Comparison of ENCODE assay signal across 18 cellular contexts in genomic region chr18:13175754-13176210, GRCh38.
DNase-seq lines count a peak whose midpoint lies in the region; ATAC-seq and TF ChIP-seq lines count a peak whose summit lies in the region.
"Had no signal": no experiment of that assay in that cellular context is flagged by ENCODE, and none has a peak within 500 bp of the region (broad histone marks: within the 10 kb centered on the region; RNA-seq: fewer than 3 reads in every experiment).

No MANE protein-coding gene starts in this region.

- no peak for ATAC-seq in HG03095 (IDR thresholded peaks at IDR 0.05; ENCODE audit: unreplicated experiment)
- no peak for ATAC-seq in stimulated activated memory B cell treated with anti-CD40 and anti-IgM and Interleukin-4, amounts not matched to agents 10 μg/mL and 1 μg/mL and 100 μg/mL, for 72 hours
- ATAC-seq: body of pancreas had no signal

- H3K4me1 Mint-ChIP-seq in stimulated activated memory B cell treated with anti-CD40 and anti-IgM and Interleukin-4, amounts not matched to agents 10 μg/mL and 1 μg/mL and 100 μg/mL, for 72 hours, result peaks cover 7% of the 10 kb centered on the region

- H3K36me3 Mint-ChIP-seq in stimulated activated memory B cell treated with anti-CD40 and anti-IgM and Interleukin-4, amounts not matched to agents 10 μg/mL and 1 μg/mL and 100 μg/mL, for 72 hours, result no peaks in the 10 kb centered on the region
- H3K36me3 Mint-ChIP-seq: immature natural killer cell had no signal

- H3K4me3 ChIP-seq in GM12865 (ENCODE audit: low read depth, low read length), result no peak overlapping the region
- H3K4me3 ChIP-seq: body of pancreas, thyroid gland had no signal

- no peak overlapping the region for H3K4me3 Mint-ChIP-seq in stimulated activated memory B cell treated with anti-CD40 and anti-IgM and Interleukin-4, amounts not matched to agents 10 μg/mL and 1 μg/mL and 100 μg/mL, for 72 hours
- H3K4me3 Mint-ChIP-seq: immature natural killer cell, neural crest cell had no signal

- no peaks in the 10 kb centered on the region for H3K9me3 Mint-ChIP-seq in stimulated activated memory B cell treated with anti-CD40 and anti-IgM and Interleukin-4, amounts not matched to agents 10 μg/mL and 1 μg/mL and 100 μg/mL, for 72 hours
- H3K9me3 Mint-ChIP-seq: immature natural killer cell had no signal

- TF ChIP-seq CTCF in GM12865 (IDR thresholded peaks at IDR 0.05; ENCODE audit: insufficient read depth, low read depth, low read length, missing control alignments), result no peak
- no peak for TF ChIP-seq CTCF in GM13977 (IDR thresholded peaks at IDR 0.05; ENCODE audit: extremely low read depth, insufficient read depth, missing control alignments)

- DNase-seq in COLO668 (lab: John Stamatoyannopoulos, UW; ENCODE audit: unreplicated experiment) (peak; percentile 51), GM12865 (ENCODE audit: low read depth) (peak; percentile 28), kidney tubule cell (ENCODE audit: low spot score) (peak; percentile 62), GM13977 (ENCODE audit: low spot score) (no peak)
- peak; percentile 37 to 40 for DNase-seq in activated T-cell treated with anti-CD3 and anti-CD28 coated beads, Interleukin-2, amount 50 U/mL, for 48 hours
- DNase-seq: activated CD4-positive, alpha-beta T cell treated with anti-CD3 and anti-CD28 coated beads, Interleukin-2, amount 50 U/mL, for 4 hours; activated effector memory CD4-positive, alpha-beta T cell treated with Interleukin-2 at 50 U/mL for 16 hours; body of pancreas; cortex of kidney; glutamatergic neuron; immature natural killer cell; mesendoderm; NCI-H1092; stimulated activated CD8-positive, alpha-beta memory T cell treated with anti-CD3 and anti-CD28 coated beads, Interleukin-4, amount 100 ng/mL, for 48 hours; thyroid gland had no signal

- peaks cover 5% of the 10 kb centered on the region for H3K27me3 Mint-ChIP-seq in stimulated activated memory B cell treated with anti-CD40 and anti-IgM and Interleukin-4, amounts not matched to agents 10 μg/mL and 1 μg/mL and 100 μg/mL, for 72 hours

- in situ Hi-C loops in GM13977 (cut with MboI; ENCODE audit: low pct_unique_long_range_greater_than_20kb, low sequenced_read_pairs, unreplicated experiment), result no loop called here

- no peak overlapping the region for H3K27ac Mint-ChIP-seq in stimulated activated memory B cell treated with anti-CD40 and anti-IgM and Interleukin-4, amounts not matched to agents 10 μg/mL and 1 μg/mL and 100 μg/mL, for 72 hours
- H3K27ac Mint-ChIP-seq: immature natural killer cell had no signal
